In genomic region chr3:13200465-13200864, GRCh38 we compare ENCODE assay signal across 16 cellular contexts.
"Had no signal": no experiment of that assay in that cellular context is flagged by ENCODE, and none has a peak within 500 bp of the region (broad histone marks: within the 10 kb centered on the region; RNA-seq: fewer than 3 reads in every experiment).

No MANE protein-coding gene starts in this region.

- H3K9me3 ChIP-seq: neutrophil, right atrium auricular region, stomach, thoracic aorta, transverse colon had no signal

- H3K4me2 ChIP-seq: hepatocyte had no signal

- H2AFZ ChIP-seq: hepatocyte had no signal

- H3K36me3 ChIP-seq: neutrophil, right atrium auricular region, stomach, thoracic aorta, transverse colon had no signal

- H3K4me3 ChIP-seq: coronary artery, hepatocyte, right atrium auricular region, stomach, thoracic aorta, transverse colon had no signal

- H3K27me3 ChIP-seq: hepatocyte, right atrium auricular region had no signal

- DNase-seq: effector CD4-positive, alpha-beta T cell; foreskin melanocyte; kidney; left cardiac atrium; naive thymus-derived CD4-positive, alpha-beta T cell; small intestine; stimulated activated CD4-positive, alpha-beta T cell treated with anti-CD3 and anti-CD28 coated beads, Interleukin-12 subunit alpha, Interleukin-12 subunit beta, amount 100 ng/mL, for 4 hours; stimulated activated naive CD4-positive, alpha-beta T cell; stomach; substantia nigra; transverse colon had no signal

- H3K4me1 ChIP-seq: transverse colon had no signal

- H3K79me2 ChIP-seq: hepatocyte had no signal

- FAIRE-seq: kidney, small intestine had no signal

- H3K27ac ChIP-seq: coronary artery, hepatocyte, neutrophil, right atrium auricular region, stomach, thoracic aorta, transverse colon had no signal
